In the genomic region with DNA sequence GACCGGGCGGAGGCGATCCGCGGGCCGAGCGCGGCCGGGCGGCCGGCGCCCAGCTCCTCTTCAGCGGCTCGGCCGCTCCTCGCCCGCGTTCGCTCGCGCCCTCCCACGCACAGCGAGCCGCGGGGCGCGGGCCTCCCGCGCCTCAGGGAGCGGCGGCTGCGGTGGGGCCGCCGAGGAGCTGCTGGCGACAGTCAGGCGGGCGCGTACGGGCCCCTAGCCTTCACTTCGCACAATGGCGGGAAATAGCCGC, we compare ENCODE assay signal across 8 cellular contexts. TPM values are rescaled to one million over a fixed set of nuclear protein-coding genes. Genes with fewer than 3 reads are reported as not detected.
DNase-seq lines count a peak whose midpoint lies in the region; ATAC-seq lines count a peak whose summit lies in the region.

A gene with protein sequence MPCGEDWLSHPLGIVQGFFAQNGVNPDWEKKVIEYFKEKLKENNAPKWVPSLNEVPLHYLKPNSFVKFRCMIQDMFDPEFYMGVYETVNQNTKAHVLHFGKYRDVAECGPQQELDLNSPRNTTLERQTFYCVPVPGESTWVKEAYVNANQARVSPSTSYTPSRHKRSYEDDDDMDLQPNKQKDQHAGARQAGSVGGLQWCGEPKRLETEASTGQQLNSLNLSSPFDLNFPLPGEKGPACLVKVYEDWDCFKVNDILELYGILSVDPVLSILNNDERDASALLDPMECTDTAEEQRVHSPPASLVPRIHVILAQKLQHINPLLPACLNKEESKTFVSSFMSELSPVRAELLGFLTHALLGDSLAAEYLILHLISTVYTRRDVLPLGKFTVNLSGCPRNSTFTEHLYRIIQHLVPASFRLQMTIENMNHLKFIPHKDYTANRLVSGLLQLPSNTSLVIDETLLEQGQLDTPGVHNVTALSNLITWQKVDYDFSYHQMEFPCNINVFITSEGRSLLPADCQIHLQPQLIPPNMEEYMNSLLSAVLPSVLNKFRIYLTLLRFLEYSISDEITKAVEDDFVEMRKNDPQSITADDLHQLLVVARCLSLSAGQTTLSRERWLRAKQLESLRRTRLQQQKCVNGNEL (minus strand): TSS at position 234 of the 250 bp plus-strand sequence. CDS start 259 bp downstream, outside the sequence.

- peak within 1 kb of the TSS; percentile 98 for H3K4me3 Mint-ChIP-seq in activated CD8-positive, alpha-beta memory T cell treated with anti-CD3 and anti-CD28 coated beads, Interleukin-2, amount 10 ng/mL, durations not matched to agents 7 days and 5 days

- no peaks in the 10 kb centered on the region; the same call in 1 of the 2 replicates for H3K36me3 ChIP-seq in MG63
- H3K36me3 ChIP-seq in ectodermal cell (ENCODE audit: control insufficient read depth, insufficient read depth, low read length): no peaks in the 10 kb centered on the region
- H3K36me3 ChIP-seq in mucosa of stomach (ENCODE audit: control insufficient read depth, insufficient read depth, low read length): no peaks in the 10 kb centered on the region

- WGBS in ectodermal cell, 2 experiments: 0% methylated on average over 42 of the region's 42 CpGs

- DNase-seq in activated CD8-positive, alpha-beta memory T cell treated with anti-CD3 and anti-CD28 coated beads, Interleukin-2, amount 10 ng/mL, durations not matched to agents 7 days and 5 days: no peak
- DNase-seq in activated CD8-positive, alpha-beta memory T cell treated with anti-CD3 and anti-CD28 coated beads, Interleukin-2, amount 50 U/mL, for 4 hours: no peak
- DNase-seq in MG63 (no peak), SKM-1 (lab: John Stamatoyannopoulos, UW; ENCODE audit: unreplicated experiment) (no peak), NCI-H146 treated with DMSO at 0.1 percent for 48 hours (lab: John Stamatoyannopoulos, UW; ENCODE audit: unreplicated experiment) (no peak), iPS-NIHi11 (ENCODE audit: low spot score) (no peak)

- peaks cover 9% of the 10 kb centered on the region for H3K36me3 Mint-ChIP-seq in activated CD8-positive, alpha-beta memory T cell treated with anti-CD3 and anti-CD28 coated beads, Interleukin-2, amount 10 ng/mL, durations not matched to agents 7 days and 5 days

- H3K27me3 ChIP-seq in MG63: no peaks in the 10 kb centered on the region
- H3K27me3 ChIP-seq in ectodermal cell (ENCODE audit: control insufficient read depth, insufficient read depth, low read length, poor library complexity, severe bottlenecking): peaks cover 5% of the 10 kb centered on the region
- H3K27me3 ChIP-seq in mucosa of stomach (ENCODE audit: control insufficient read depth, insufficient read depth, low read length): no peaks in the 10 kb centered on the region

- H3K27me3 Mint-ChIP-seq in activated CD8-positive, alpha-beta memory T cell treated with anti-CD3 and anti-CD28 coated beads, Interleukin-2, amount 10 ng/mL, durations not matched to agents 7 days and 5 days: peaks cover 2% of the 10 kb centered on the region

- H3K4me1 ChIP-seq in ectodermal cell (ENCODE audit: control insufficient read depth, insufficient read depth, low read length) (peaks cover 11% of the 10 kb centered on the region), mucosa of stomach (ENCODE audit: control insufficient read depth, insufficient read depth, low read length) (peaks cover 9% of the 10 kb centered on the region)

- H3K4me3 ChIP-seq in MG63: peak within 1 kb of the TSS; percentile 92
- peak within 1 kb of the TSS; percentile 87 for H3K4me3 ChIP-seq in ectodermal cell (ENCODE audit: insufficient read depth, low read depth, low read length)
- peak within 1 kb of the TSS; percentile 71 for H3K4me3 ChIP-seq in mucosa of stomach (ENCODE audit: low read length)

- H3K9me3 ChIP-seq in MG63: no peaks in the 10 kb centered on the region
- H3K9me3 ChIP-seq in ectodermal cell (ENCODE audit: control insufficient read depth, low read length): no peaks in the 10 kb centered on the region
- H3K9me3 ChIP-seq in mucosa of stomach (ENCODE audit: control insufficient read depth, low read length): no peaks in the 10 kb centered on the region

- CTCF ChIA-PET in activated CD8-positive, alpha-beta memory T cell treated with anti-CD3 and anti-CD28 coated beads, Interleukin-2, amount 10 ng/mL, durations not matched to agents 7 days and 5 days (lab: Charles Lee): interaction anchor here (0.7 to 4.4 kb wide), 11 partner anchors 8 to 186 kb away, joined by 3 to 38 read pairs (median 4); a partner anchor contains a TSS

- H3K27ac ChIP-seq in ectodermal cell (ENCODE audit: insufficient read depth, low read depth, low read length, poor library complexity, severe bottlenecking): no peak within 1 kb of the TSS

- H3K9ac ChIP-seq in mucosa of stomach (ENCODE audit: low read length): peak within 1 kb of the TSS; percentile 73

- H3K9me3 Mint-ChIP-seq in activated CD8-positive, alpha-beta memory T cell treated with anti-CD3 and anti-CD28 coated beads, Interleukin-2, amount 10 ng/mL, durations not matched to agents 7 days and 5 days (ENCODE audit: low read depth): no peaks in the 10 kb centered on the region

- peaks cover 38% of the 10 kb centered on the region for H3K4me1 Mint-ChIP-seq in activated CD8-positive, alpha-beta memory T cell treated with anti-CD3 and anti-CD28 coated beads, Interleukin-2, amount 10 ng/mL, durations not matched to agents 7 days and 5 days

- ATAC-seq in activated CD8-positive, alpha-beta memory T cell treated with anti-CD3 and anti-CD28 coated beads, Interleukin-2, amount 10 ng/mL, durations not matched to agents 7 days and 5 days: no peak

- peak within 1 kb of the TSS; percentile 90 for H3K27ac Mint-ChIP-seq in activated CD8-positive, alpha-beta memory T cell treated with anti-CD3 and anti-CD28 coated beads, Interleukin-2, amount 10 ng/mL, durations not matched to agents 7 days and 5 days

RNA-seq across cellular contexts. Expression of the gene that starts here (rescaled TPM):
- 100 to 1,000 TPM in 1 of 2 experiments, 10 to 100 TPM in 1; 91.4 to 118 TPM for total RNA-seq in activated CD8-positive, alpha-beta memory T cell treated with anti-CD3 and anti-CD28 coated beads, Interleukin-2, amount 10 ng/mL, durations not matched to agents 7 days and 5 days
- total RNA-seq in MG63 (2014; rRNA removed; shearing (Covaris generic); ENCODE audit: low replicate concordance): 46.3 and 53.0 TPM in 2 replicates
- 78.7 TPM for polyA plus RNA-seq in ectodermal cell (2013, experiment 1 of 4)
- polyA plus RNA-seq in ectodermal cell (2013, experiment 2 of 4): 86.1 TPM
- polyA plus RNA-seq in ectodermal cell (2013, experiment 3 of 4): 72.4 TPM
- polyA plus RNA-seq in ectodermal cell (2013, experiment 4 of 4): 72.5 TPM
